1 cellular context compared by ENCODE assay signal in genomic region chr12:51172515-51173431, GRCh38.
TF ChIP-seq lines count a peak whose summit lies in the region.

Gene TFCP2, minus strand, starts transcription at chr12:51173135. Its CDS starts 713 bp downstream, at chr12:51172422.

TF ChIP-seq in K562, 482 proteins besides CTCF, POLR2A, EP300 and RAD21 (continued from another document):
- TF ChIP-seq ZBTB12 (CRISPR knock-in tag; IDR thresholded peaks at IDR 0.05) (peak; percentile 89), HDAC1 (IDR thresholded peaks at IDR 0.05) (peak in 1 of 2 experiments; percentile 69; a peak in 2 of 4 replicates), C11orf30 (IDR thresholded peaks at IDR 0.05; ENCODE audit: low read depth) (peak; percentile 84), KLF1 (tag; IDR thresholded peaks at IDR 0.05) (0 out of 2 replicates have a peak, but pooled peaks have one; percentile 60), PCBP2 (IDR thresholded peaks at IDR 0.05; ENCODE audit: low read depth, low read length, poor library complexity, severe bottlenecking) (no peak), SMARCE1 (IDR thresholded peaks at IDR 0.05) (0 out of 2 replicates have a peak, but pooled peaks have one; percentile 25), POLR2H (tag; IDR thresholded peaks at IDR 0.05; ENCODE audit: low read depth) (peak; percentile 90), UBTF (IDR thresholded peaks at IDR 0.05; ENCODE audit: borderline replicate concordance in 1 of 2, low read depth in 2 of 2, low read length in 2 of 2) (peak; percentile 45 to 55; a peak in 1 of 4 replicates), KDM1A (IDR thresholded peaks at IDR 0.05) (no peak), ETV1 (tag; conservative IDR thresholded peaks at IDR 0.05; ENCODE audit: low read depth) (peak; percentile 98), ATF1 (CRISPR knock-in tag; IDR thresholded peaks at IDR 0.05) (peak; percentile 71), ATF1 (tag; IDR thresholded peaks at IDR 0.05) (peak; percentile 100), JUNB (CRISPR knock-in tag; conservative IDR thresholded peaks at IDR 0.05) (peak; percentile 78), MLLT1 (IDR thresholded peaks at IDR 0.05) (peak; percentile 16 to 52; a peak in 1 of 4 replicates), ZNF175 (CRISPR knock-in tag; IDR thresholded peaks at IDR 0.05; ENCODE audit: low read depth) (peak; percentile 71; the same call in 1 of the 2 replicates), FOS (IDR thresholded peaks at IDR 0.05; ENCODE audit: extremely low read depth, insufficient read length) (peak; percentile 83), POLR2G (IDR thresholded peaks at IDR 0.05; ENCODE audit: low read depth, low read length) (peak; percentile 90), TAF9B (IDR thresholded peaks at IDR 0.05; ENCODE audit: partially characterized antibody) (peak; percentile 73), ZBTB9 (CRISPR knock-in tag; IDR thresholded peaks at IDR 0.05) (no peak), TFAP4 (CRISPR knock-in tag; IDR thresholded peaks at IDR 0.05; ENCODE audit: borderline replicate concordance) (peak; percentile 83; the same call in 1 of the 2 replicates), E2F6 (IDR thresholded peaks at IDR 0.05; ENCODE audit: borderline replicate concordance in 1 of 2, extremely low read depth in 1 of 2, insufficient read depth in 1 of 2, insufficient read length in 1 of 2, low read depth in 1 of 2, low read length in 1 of 2, poor library complexity in 1 of 2, severe bottlenecking in 1 of 2) (peak; percentile 51 to 74), GTF2F1 (IDR thresholded peaks at IDR 0.05; ENCODE audit: low read depth, low read length) (0 out of 2 replicates have a peak, but pooled peaks have one; percentile 16), ZZZ3 (IDR thresholded peaks at IDR 0.05) (0 out of 2 replicates have a peak, but pooled peaks have one; percentile 39), RB1 (IDR thresholded peaks at IDR 0.05; ENCODE audit: low read depth) (peak; percentile 32), CHCHD3 (CRISPR knock-in tag; IDR thresholded peaks at IDR 0.05) (no peak), FOXP1 (CRISPR knock-in tag; IDR thresholded peaks at IDR 0.05) (peak; percentile 30)
- TF ChIP-seq, protein P1, sequence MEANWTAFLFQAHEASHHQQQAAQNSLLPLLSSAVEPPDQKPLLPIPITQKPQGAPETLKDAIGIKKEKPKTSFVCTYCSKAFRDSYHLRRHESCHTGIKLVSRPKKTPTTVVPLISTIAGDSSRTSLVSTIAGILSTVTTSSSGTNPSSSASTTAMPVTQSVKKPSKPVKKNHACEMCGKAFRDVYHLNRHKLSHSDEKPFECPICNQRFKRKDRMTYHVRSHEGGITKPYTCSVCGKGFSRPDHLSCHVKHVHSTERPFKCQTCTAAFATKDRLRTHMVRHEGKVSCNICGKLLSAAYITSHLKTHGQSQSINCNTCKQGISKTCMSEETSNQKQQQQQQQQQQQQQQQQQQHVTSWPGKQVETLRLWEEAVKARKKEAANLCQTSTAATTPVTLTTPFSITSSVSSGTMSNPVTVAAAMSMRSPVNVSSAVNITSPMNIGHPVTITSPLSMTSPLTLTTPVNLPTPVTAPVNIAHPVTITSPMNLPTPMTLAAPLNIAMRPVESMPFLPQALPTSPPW (CRISPR knock-in tag; IDR thresholded peaks at IDR 0.05), result peak; percentile 96
- TF ChIP-seq, protein P2, sequence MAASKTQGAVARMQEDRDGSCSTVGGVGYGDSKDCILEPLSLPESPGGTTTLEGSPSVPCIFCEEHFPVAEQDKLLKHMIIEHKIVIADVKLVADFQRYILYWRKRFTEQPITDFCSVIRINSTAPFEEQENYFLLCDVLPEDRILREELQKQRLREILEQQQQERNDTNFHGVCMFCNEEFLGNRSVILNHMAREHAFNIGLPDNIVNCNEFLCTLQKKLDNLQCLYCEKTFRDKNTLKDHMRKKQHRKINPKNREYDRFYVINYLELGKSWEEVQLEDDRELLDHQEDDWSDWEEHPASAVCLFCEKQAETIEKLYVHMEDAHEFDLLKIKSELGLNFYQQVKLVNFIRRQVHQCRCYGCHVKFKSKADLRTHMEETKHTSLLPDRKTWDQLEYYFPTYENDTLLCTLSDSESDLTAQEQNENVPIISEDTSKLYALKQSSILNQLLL (CRISPR knock-in tag; IDR thresholded peaks at IDR 0.05; ENCODE audit: borderline replicate concordance), result no peak
- TF ChIP-seq, protein P3, sequence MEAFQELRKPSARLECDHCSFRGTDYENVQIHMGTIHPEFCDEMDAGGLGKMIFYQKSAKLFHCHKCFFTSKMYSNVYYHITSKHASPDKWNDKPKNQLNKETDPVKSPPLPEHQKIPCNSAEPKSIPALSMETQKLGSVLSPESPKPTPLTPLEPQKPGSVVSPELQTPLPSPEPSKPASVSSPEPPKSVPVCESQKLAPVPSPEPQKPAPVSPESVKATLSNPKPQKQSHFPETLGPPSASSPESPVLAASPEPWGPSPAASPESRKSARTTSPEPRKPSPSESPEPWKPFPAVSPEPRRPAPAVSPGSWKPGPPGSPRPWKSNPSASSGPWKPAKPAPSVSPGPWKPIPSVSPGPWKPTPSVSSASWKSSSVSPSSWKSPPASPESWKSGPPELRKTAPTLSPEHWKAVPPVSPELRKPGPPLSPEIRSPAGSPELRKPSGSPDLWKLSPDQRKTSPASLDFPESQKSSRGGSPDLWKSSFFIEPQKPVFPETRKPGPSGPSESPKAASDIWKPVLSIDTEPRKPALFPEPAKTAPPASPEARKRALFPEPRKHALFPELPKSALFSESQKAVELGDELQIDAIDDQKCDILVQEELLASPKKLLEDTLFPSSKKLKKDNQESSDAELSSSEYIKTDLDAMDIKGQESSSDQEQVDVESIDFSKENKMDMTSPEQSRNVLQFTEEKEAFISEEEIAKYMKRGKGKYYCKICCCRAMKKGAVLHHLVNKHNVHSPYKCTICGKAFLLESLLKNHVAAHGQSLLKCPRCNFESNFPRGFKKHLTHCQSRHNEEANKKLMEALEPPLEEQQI (IDR thresholded peaks at IDR 0.05), result peak; percentile 43; the same call in 1 of the 2 replicates
- TF ChIP-seq, protein P4, sequence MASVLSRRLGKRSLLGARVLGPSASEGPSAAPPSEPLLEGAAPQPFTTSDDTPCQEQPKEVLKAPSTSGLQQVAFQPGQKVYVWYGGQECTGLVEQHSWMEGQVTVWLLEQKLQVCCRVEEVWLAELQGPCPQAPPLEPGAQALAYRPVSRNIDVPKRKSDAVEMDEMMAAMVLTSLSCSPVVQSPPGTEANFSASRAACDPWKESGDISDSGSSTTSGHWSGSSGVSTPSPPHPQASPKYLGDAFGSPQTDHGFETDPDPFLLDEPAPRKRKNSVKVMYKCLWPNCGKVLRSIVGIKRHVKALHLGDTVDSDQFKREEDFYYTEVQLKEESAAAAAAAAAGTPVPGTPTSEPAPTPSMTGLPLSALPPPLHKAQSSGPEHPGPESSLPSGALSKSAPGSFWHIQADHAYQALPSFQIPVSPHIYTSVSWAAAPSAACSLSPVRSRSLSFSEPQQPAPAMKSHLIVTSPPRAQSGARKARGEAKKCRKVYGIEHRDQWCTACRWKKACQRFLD (CRISPR knock-in tag; IDR thresholded peaks at IDR 0.05), result peak; percentile 52; the same call in 1 of the 2 replicates
- TF ChIP-seq, protein P5, sequence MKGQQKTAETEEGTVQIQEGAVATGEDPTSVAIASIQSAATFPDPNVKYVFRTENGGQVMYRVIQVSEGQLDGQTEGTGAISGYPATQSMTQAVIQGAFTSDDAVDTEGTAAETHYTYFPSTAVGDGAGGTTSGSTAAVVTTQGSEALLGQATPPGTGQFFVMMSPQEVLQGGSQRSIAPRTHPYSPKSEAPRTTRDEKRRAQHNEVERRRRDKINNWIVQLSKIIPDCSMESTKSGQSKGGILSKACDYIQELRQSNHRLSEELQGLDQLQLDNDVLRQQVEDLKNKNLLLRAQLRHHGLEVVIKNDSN (CRISPR knock-in tag; IDR thresholded peaks at IDR 0.05), result peak; percentile 80
- TF ChIP-seq, protein P6, sequence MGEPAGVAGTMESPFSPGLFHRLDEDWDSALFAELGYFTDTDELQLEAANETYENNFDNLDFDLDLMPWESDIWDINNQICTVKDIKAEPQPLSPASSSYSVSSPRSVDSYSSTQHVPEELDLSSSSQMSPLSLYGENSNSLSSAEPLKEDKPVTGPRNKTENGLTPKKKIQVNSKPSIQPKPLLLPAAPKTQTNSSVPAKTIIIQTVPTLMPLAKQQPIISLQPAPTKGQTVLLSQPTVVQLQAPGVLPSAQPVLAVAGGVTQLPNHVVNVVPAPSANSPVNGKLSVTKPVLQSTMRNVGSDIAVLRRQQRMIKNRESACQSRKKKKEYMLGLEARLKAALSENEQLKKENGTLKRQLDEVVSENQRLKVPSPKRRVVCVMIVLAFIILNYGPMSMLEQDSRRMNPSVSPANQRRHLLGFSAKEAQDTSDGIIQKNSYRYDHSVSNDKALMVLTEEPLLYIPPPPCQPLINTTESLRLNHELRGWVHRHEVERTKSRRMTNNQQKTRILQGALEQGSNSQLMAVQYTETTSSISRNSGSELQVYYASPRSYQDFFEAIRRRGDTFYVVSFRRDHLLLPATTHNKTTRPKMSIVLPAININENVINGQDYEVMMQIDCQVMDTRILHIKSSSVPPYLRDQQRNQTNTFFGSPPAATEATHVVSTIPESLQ (CRISPR knock-in tag; IDR thresholded peaks at IDR 0.05), result peak; percentile 85
TF ChIP-seq in K562: peak in this region for 153.
